1 cellular context compared by ENCODE assay signal in the genomic region with DNA sequence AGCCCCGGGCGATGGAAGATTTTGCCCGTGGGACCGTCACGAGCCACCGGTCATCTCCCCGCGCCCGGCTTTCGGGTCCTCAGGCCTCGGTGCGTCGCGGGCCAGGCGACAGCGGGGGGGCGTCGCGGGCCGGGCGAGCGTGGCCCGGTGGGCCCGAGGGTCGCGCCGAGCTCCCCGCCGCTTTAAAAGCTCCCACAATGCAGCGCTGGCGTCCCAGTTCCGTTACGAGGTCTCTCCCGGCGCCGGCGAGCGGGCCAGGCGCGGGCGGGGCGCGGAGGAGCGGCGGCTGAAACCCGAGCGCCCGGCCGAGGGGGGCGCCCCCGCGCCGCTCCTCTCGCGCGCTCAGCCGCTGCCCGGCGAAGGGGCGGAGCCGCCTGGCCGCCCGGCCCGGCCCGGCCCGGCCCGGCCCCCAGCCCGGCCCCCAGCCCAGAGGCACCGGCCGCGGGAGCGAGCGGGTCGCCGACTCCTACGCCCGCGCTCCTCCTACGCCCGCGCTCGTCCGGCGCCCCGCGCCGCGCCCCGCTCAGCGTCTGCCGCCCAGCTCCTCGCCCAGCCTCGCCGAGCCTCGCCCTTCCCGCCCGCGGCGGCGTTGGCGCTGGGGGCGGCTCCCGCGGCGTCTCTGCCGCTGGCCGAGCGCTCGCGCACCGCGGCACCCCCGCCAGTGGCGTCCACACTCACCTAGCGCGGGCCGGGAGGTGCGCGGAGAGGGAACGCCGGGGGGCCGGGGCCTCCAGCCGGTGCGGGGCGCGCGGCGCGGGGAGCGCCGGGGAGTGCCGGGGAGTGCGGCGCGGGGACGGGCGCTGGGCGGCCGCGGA.
TF ChIP-seq lines count a peak whose summit lies in the region.

RASSF8 (plus strand) TSS at position 429 of the 815 bp plus-strand sequence. CDS start 96,662 bp downstream, outside the sequence.

TF ChIP-seq in H1, 55 proteins besides CTCF, POLR2A, EP300 and RAD21:
- peak; percentile 50; the same call in 1 of the 2 replicates for TF ChIP-seq TAF1 (IDR thresholded peaks at IDR 0.05; ENCODE audit: low read depth, low read length)
- TF ChIP-seq CREB1 (IDR thresholded peaks at IDR 0.05) = peak; percentile 66; the same call in 1 of the 2 replicates
- no peak for TF ChIP-seq SIN3A (conservative IDR thresholded peaks at IDR 0.05 in 1 of 2, IDR thresholded peaks at IDR 0.05 in 1 of 2; ENCODE audit: low read depth in 1 of 2, low read length in 2 of 2)
- TF ChIP-seq HDAC6 (IDR thresholded peaks at IDR 0.05; ENCODE audit: low read depth, low read length) = no peak
- TF ChIP-seq PHF8 (conservative IDR thresholded peaks at IDR 0.05; ENCODE audit: low read depth, low read length) = peak; percentile 53; the same call in 1 of the 2 replicates
- TF ChIP-seq, protein P1, sequence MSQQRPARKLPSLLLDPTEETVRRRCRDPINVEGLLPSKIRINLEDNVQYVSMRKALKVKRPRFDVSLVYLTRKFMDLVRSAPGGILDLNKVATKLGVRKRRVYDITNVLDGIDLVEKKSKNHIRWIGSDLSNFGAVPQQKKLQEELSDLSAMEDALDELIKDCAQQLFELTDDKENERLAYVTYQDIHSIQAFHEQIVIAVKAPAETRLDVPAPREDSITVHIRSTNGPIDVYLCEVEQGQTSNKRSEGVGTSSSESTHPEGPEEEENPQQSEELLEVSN (IDR thresholded peaks at IDR 0.05) = peak; percentile 85
- TF ChIP-seq FOSL1 (IDR thresholded peaks at IDR 0.05; ENCODE audit: insufficient read depth, low read depth, low read length) = 0 out of 2 replicates have a peak, but pooled peaks have one; percentile 1
- 0 out of 2 replicates have a peak, but pooled peaks have one; percentile 66 for TF ChIP-seq RBBP5 (IDR thresholded peaks at IDR 0.05; ENCODE audit: borderline replicate concordance, low read depth, low read length)
- peak; percentile 20 for TF ChIP-seq TAF7 (optimal IDR thresholded peaks at IDR 0.05; ENCODE audit: borderline replicate concordance, low read depth, low read length)
- TF ChIP-seq SAP30 (IDR thresholded peaks at IDR 0.05; ENCODE audit: insufficient read depth, insufficient replicate concordance, low read length) = no peak
- no peak for TF ChIP-seq JUN (IDR thresholded peaks at IDR 0.05; ENCODE audit: low read depth, low read length)
- no peak for TF ChIP-seq BRCA1 (IDR thresholded peaks at IDR 0.05; ENCODE audit: low read depth, low read length)
- peak; percentile 44 for TF ChIP-seq KDM4A (IDR thresholded peaks at IDR 0.05; ENCODE audit: low read depth, low read length, severe bottlenecking)
- no peak for TF ChIP-seq SRF (IDR thresholded peaks at IDR 0.05; ENCODE audit: low read depth, low read length)
- TF ChIP-seq MAX (IDR thresholded peaks at IDR 0.05) = peak; percentile 96
- peak; percentile 49; the same call in 1 of the 2 replicates for TF ChIP-seq KDM1A (IDR thresholded peaks at IDR 0.05; ENCODE audit: borderline replicate concordance, low read length)
- TF ChIP-seq ASH2L (IDR thresholded peaks at IDR 0.05; ENCODE audit: low read length) = peak; percentile 79
